Comparison of ENCODE assay signal across 8 cellular contexts in genomic region chr11:62804310-62805043, GRCh38. TPM values are rescaled to one million over a fixed set of nuclear protein-coding genes. Genes with fewer than 3 reads are reported as not detected.
DNase-seq lines count a peak whose midpoint lies in the region; ATAC-seq and TF ChIP-seq lines count a peak whose summit lies in the region.

No MANE protein-coding gene starts in this region.

- no peaks in the 10 kb centered on the region for H3K4me1 ChIP-seq in urinary bladder (ENCODE audit: insufficient read depth)

- H3K36me3 Mint-ChIP-seq in central memory CD8-positive, alpha-beta T cell (ENCODE audit: insufficient read depth): peaks cover 54% of the 10 kb centered on the region
- peaks cover 24% of the 10 kb centered on the region for H3K36me3 Mint-ChIP-seq in memory B cell

- H3K27ac Mint-ChIP-seq in central memory CD8-positive, alpha-beta T cell (ENCODE audit: low read depth): peak overlapping the region; percentile 93
- peak overlapping the region; percentile 97 for H3K27ac Mint-ChIP-seq in memory B cell

- peaks cover 24% of the 10 kb centered on the region for H3K4me1 Mint-ChIP-seq in central memory CD8-positive, alpha-beta T cell
- H3K4me1 Mint-ChIP-seq in memory B cell: peaks cover 20% of the 10 kb centered on the region

- WGBS in urinary bladder: 3% methylated on average over 14 of the region's 14 CpGs

- peaks cover 6% of the 10 kb centered on the region for H3K36me3 ChIP-seq in urinary bladder (ENCODE audit: insufficient read depth)

- peak overlapping the region; percentile 95 for H3K4me3 ChIP-seq in urinary bladder (ENCODE audit: low read depth, low read length)

- no peaks in the 10 kb centered on the region for H3K27me3 Mint-ChIP-seq in central memory CD8-positive, alpha-beta T cell
- H3K27me3 Mint-ChIP-seq in memory B cell: no peaks in the 10 kb centered on the region

- H3K27ac ChIP-seq in 22Rv1 (peak overlapping the region; percentile 71), urinary bladder (ENCODE audit: low read depth) (peak overlapping the region; percentile 80)

- H3K9me3 Mint-ChIP-seq in central memory CD8-positive, alpha-beta T cell: no peaks in the 10 kb centered on the region
- no peaks in the 10 kb centered on the region for H3K9me3 Mint-ChIP-seq in memory B cell

- H3K4me3 Mint-ChIP-seq in central memory CD8-positive, alpha-beta T cell: peak overlapping the region; percentile 94
- peak overlapping the region; percentile 96 for H3K4me3 Mint-ChIP-seq in memory B cell

- peak; percentile 9 for ATAC-seq in GM18873 (IDR thresholded peaks at IDR 0.05; ENCODE audit: low FRiP score, unreplicated experiment)
- no peak for ATAC-seq in central memory CD8-positive, alpha-beta T cell (replicated peaks; ENCODE audit: extremely low read depth, poor library complexity, severe bottlenecking)
- ATAC-seq in memory B cell (ENCODE audit: low read depth): no peak
- ATAC-seq in HG02623 (IDR thresholded peaks at IDR 0.05; ENCODE audit: unreplicated experiment): no peak

- TF ChIP-seq CTCF in 22Rv1 (IDR thresholded peaks at IDR 0.05): no peak

- peak; percentile 27 for DNase-seq in NAMALWA (ENCODE audit: low spot score)
- no peak for DNase-seq in central memory CD8-positive, alpha-beta T cell (ENCODE audit: low spot score in 2 of 2)
- DNase-seq in memory B cell (ENCODE audit: low spot score in 2 of 2): no peak
- no peak for DNase-seq in ureter (ENCODE audit: low spot score)

RNA-seq across cellular contexts. Expression of gene NXF1, which starts 0.8 kb away (rescaled TPM):
- 32.4 TPM for total RNA-seq in urinary bladder
- 103 TPM for polyA plus RNA-seq in urinary bladder
- total RNA-seq in ureter: 94.6 TPM

RNA-seq across cellular contexts. Expression of gene TMEM223, which starts 12.7 kb away (rescaled TPM):
- total RNA-seq in urinary bladder: 16.7 TPM
- polyA plus RNA-seq in urinary bladder: 21.3 TPM
- 18.4 TPM for total RNA-seq in ureter

RNA-seq across cellular contexts. Expression of gene TMEM179B, which starts 17.3 kb away (rescaled TPM):
- total RNA-seq in urinary bladder (26.2 TPM), ureter (63.9 TPM)
- polyA plus RNA-seq in urinary bladder: 64.1 TPM

RNA-seq across cellular contexts. Expression of gene STX5, which starts 27.4 kb away (rescaled TPM):
- total RNA-seq in urinary bladder: 30.0 TPM
- 32.0 TPM for polyA plus RNA-seq in urinary bladder
- total RNA-seq in ureter: 30.1 TPM

RNA-seq across cellular contexts. Expression of gene TEX54, which starts 28.2 kb away (rescaled TPM):
- total RNA-seq in urinary bladder (not detected), ureter (not detected)
- polyA plus RNA-seq in urinary bladder: not detected
